ENCODE assay signal across 31 cellular contexts in the genomic region with DNA sequence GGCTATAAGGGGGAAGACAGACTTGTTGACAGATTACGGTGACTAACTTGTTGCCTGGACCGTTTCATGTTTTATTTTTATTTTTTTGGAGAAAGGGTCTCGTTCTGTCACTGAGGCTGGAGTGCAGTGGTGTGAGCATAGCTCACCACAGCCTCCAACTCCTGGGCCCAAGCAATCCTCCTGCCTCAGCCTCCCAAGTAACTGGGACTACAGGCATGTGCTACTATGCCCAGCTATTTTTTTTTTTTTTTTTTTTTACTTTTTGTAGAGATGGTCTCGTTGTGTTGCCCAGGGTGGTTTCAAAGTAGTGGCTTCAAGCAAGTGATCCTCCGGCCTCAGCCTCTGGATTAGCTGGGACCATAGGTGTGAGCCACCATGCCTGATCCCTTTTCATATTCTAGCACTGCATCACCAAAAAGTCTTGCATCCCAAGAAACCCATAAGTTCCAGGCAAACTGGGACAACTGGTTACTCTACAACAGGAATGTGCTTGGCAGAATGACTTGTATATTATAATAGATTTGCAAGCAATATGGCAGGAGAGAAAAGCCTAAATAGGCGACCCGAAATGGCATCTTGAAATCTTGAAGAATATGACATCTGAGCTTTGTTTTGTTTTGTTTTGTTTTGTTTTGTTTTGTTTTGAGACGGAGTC.
"Had no signal": no experiment of that assay in that cellular context is flagged by ENCODE, and none has a peak within 500 bp of the region (broad histone marks: within the 10 kb centered on the region; RNA-seq: fewer than 3 reads in every experiment).

No MANE protein-coding gene starts in this region.

- DNase-seq: activated B cell treated with CpG ODN at 0.5 μM for 24 hours; activated CD4-positive, alpha-beta T cell treated with anti-CD3 and anti-CD28 coated beads for 48 hours; activated CD4-positive, alpha-beta T cell treated with anti-CD3 and anti-CD28 coated beads, Interleukin-2, amount 50 U/mL, for 1 hour; activated CD4-positive, alpha-beta T cell treated with anti-CD3 and anti-CD28 coated beads, Interleukin-2, amount 50 U/mL, for 48 hours; activated CD8-positive, alpha-beta memory T cell treated with anti-CD3 and anti-CD28 coated beads for 24 hours; activated CD8-positive, alpha-beta T cell treated with anti-CD3 and anti-CD28 coated beads for 36 hours; activated effector memory CD4-positive, alpha-beta T cell treated with Interleukin-2 at 50 U/mL for 16 hours; activated gamma-delta T cell treated with Interleukin-2 at 50 U/mL for 16 hours; activated naive CD4-positive, alpha-beta T cell treated with anti-CD3 and anti-CD28 coated beads, Interleukin-2, amount 50 U/mL, for 16 hours; activated naive CD4-positive, alpha-beta T cell treated with Interleukin-2 at 50 U/mL for 16 hours; activated T-cell treated with anti-CD3 and anti-CD28 coated beads, Interleukin-2, amount 50 U/mL, for 4 hours; amniotic stem cell; anterior cingulate cortex; brain microvascular endothelial cell; dorsolateral prefrontal cortex; effector memory CD4-positive, alpha-beta T cell; endodermal cell; erythroblast; foreskin keratinocyte; glutamatergic neuron; T-helper 1 cell; T-helper 17 cell; T1000; WERI-Rb-1 had no signal

- H3K27ac ChIP-seq: brain microvascular endothelial cell, coronary artery, dorsolateral prefrontal cortex, esophagus muscularis mucosa, foreskin keratinocyte, WERI-Rb-1 had no signal

- FAIRE-seq: astrocyte, bronchial epithelial cell had no signal

- H3K27me3 ChIP-seq: brain microvascular endothelial cell, dorsolateral prefrontal cortex, esophagus muscularis mucosa, foreskin keratinocyte, gastrocnemius medialis had no signal

- H3K4me1 ChIP-seq: foreskin keratinocyte had no signal

- H3K4me3 ChIP-seq: coronary artery, dorsolateral prefrontal cortex, esophagus muscularis mucosa, gastrocnemius medialis had no signal

- ATAC-seq: activated CD4-positive, CD25-positive, alpha-beta regulatory T cell treated with anti-CD3 and anti-CD28 coated beads, Interleukin-2, amount 50 U/mL, for 24 hours; activated CD8-positive, alpha-beta T cell treated with anti-CD3 and anti-CD28 coated beads for 36 hours; activated T-cell treated with anti-CD3 and anti-CD28 coated beads, Interleukin-2, amount 50 U/mL, for 4 hours; activated T-helper 17 cell treated with anti-CD3 and anti-CD28 coated beads, Interleukin-2, amount 50 U/mL, for 72 hours; foreskin keratinocyte; T-helper 17 cell had no signal

- H3K36me3 ChIP-seq: brain microvascular endothelial cell, esophagus muscularis mucosa, gastrocnemius medialis had no signal

- H3K9me3 ChIP-seq: esophagus muscularis mucosa, gastrocnemius medialis had no signal
